ENCODE assay signal across 18 cellular contexts in genomic region chr11:61270354-61271070, GRCh38. TPM values are rescaled to one million over a fixed set of nuclear protein-coding genes. Genes with fewer than 3 reads are reported as not detected.
DNase-seq lines count a peak whose midpoint lies in the region; TF ChIP-seq lines count a peak whose summit lies in the region.
"Had no signal": no experiment of that assay in that cellular context is flagged by ENCODE, and none has a peak within 500 bp of the region (broad histone marks: within the 10 kb centered on the region; RNA-seq: fewer than 3 reads in every experiment).

No MANE protein-coding gene starts in this region.

- H3K79me2 ChIP-seq in mammary epithelial cell (ENCODE audit: insufficient read depth, low read length) = no peaks in the 10 kb centered on the region
- H3K79me2 ChIP-seq: parathyroid adenoma had no signal

- H4K20me1 ChIP-seq in mammary epithelial cell (ENCODE audit: insufficient read depth, low read length) = no peaks in the 10 kb centered on the region

- CTCF ChIA-PET in mammary epithelial cell (lab: Charles Lee; ENCODE audit: low non-redundant PET) = no interaction called here

- in situ Hi-C loops in mammary epithelial cell (cut with MboI; ENCODE audit: low sequenced_read_pairs in 2 of 2) = loop anchor here in 1 of 2 donors (25.0 kb wide), 1 partner anchor 117 kb away; the partner anchor contains the start of gene TMEM216

- H3K27ac ChIP-seq in mammary epithelial cell (ENCODE audit: insufficient read depth, low read depth, low read length) = no peak overlapping the region
- H3K27ac ChIP-seq in breast epithelium = no peak overlapping the region
- H3K27ac ChIP-seq in epithelial cell of prostate = peak overlapping the region; percentile 54
- H3K27ac ChIP-seq in ovary = no peak overlapping the region
- H3K27ac ChIP-seq: BLaER1 treated with 17β-estradiol and CSF1 and Interleukin-3, amounts not matched to agents 10 nM and 100 nM; parathyroid adenoma had no signal

- H3K9ac ChIP-seq in mammary epithelial cell (ENCODE audit: insufficient read depth, low read length) = no peak overlapping the region
- H3K9ac ChIP-seq: BLaER1 treated with 17β-estradiol and CSF1 and Interleukin-3, amounts not matched to agents 10 nM and 100 nM; parathyroid adenoma had no signal

- dilution Hi-C loops in mammary epithelial cell (cut with HindIII; ENCODE audit: low sequenced_read_pairs) = no loop called here

- no peaks in the 10 kb centered on the region for H3K36me3 ChIP-seq in mammary epithelial cell (ENCODE audit: insufficient read depth, low read length)
- H3K36me3 ChIP-seq in breast epithelium = no peaks in the 10 kb centered on the region
- H3K36me3 ChIP-seq in ovary = no peaks in the 10 kb centered on the region

- BruUV-seq in mammary epithelial cell (replicated peaks; lab: Mats Ljungman, UMichigan) = no TSS peak

- H3K9me3 ChIP-seq in mammary epithelial cell (replicated peaks; ENCODE audit: insufficient read depth, low read length) = no peaks in the 10 kb centered on the region
- H3K9me3 ChIP-seq in breast epithelium = no peaks in the 10 kb centered on the region
- no peaks in the 10 kb centered on the region for H3K9me3 ChIP-seq in ovary
- H3K9me3 ChIP-seq: BLaER1 treated with 17β-estradiol and CSF1 and Interleukin-3, amounts not matched to agents 10 nM and 100 nM had no signal

- WGBS in mammary epithelial cell (ENCODE audit: low coverage, missing lambda C conversion rate) = 85% methylated on average over 6 of the region's 7 CpGs
- 83 to 87% (median 86%) methylated on average over 7 of the region's 7 CpGs for WGBS in ovary, 3 donors

- no peaks in the 10 kb centered on the region for H3K27me3 ChIP-seq in mammary epithelial cell (ENCODE audit: insufficient read depth, low read length)
- no peaks in the 10 kb centered on the region for H3K27me3 ChIP-seq in breast epithelium
- no peaks in the 10 kb centered on the region for H3K27me3 ChIP-seq in ovary
- H3K27me3 ChIP-seq: BLaER1 treated with 17β-estradiol and CSF1 and Interleukin-3, amounts not matched to agents 10 nM and 100 nM had no signal

- no peak overlapping the region for H3K4me2 ChIP-seq in mammary epithelial cell (ENCODE audit: insufficient read depth, low read depth, low read length)

- no peak overlapping the region for H2AFZ ChIP-seq in mammary epithelial cell (ENCODE audit: low read depth, low read length)
- H2AFZ ChIP-seq: parathyroid adenoma had no signal

- TF ChIP-seq POLR2A in breast epithelium (IDR thresholded peaks at IDR 0.05) = no peak
- no peak for TF ChIP-seq POLR2A in ovary (IDR thresholded peaks at IDR 0.05)

- TF ChIP-seq CTCF in mammary epithelial cell (conservative IDR thresholded peaks at IDR 0.05 in 1 of 2, IDR thresholded peaks at IDR 0.05 in 1 of 2; ENCODE audit: extremely low read depth in 1 of 2, insufficient read depth in 1 of 2, low read depth in 1 of 2, low read length in 2 of 2) (no peak), breast epithelium (IDR thresholded peaks at IDR 0.05) (no peak), ovary (IDR thresholded peaks at IDR 0.05) (no peak)

- H3K4me3 ChIP-seq in mammary epithelial cell (replicated peaks in 1 of 3; ENCODE audit: insufficient read depth in 1 of 3, low read depth in 2 of 3, low read length in 3 of 3) (no peak overlapping the region), breast epithelium (no peak overlapping the region), ovary (no peak overlapping the region)
- H3K4me3 ChIP-seq: BLaER1 treated with 17β-estradiol and CSF1 and Interleukin-3, amounts not matched to agents 10 nM and 100 nM had no signal

- H3K4me1 ChIP-seq in mammary epithelial cell (ENCODE audit: insufficient read depth, low read length) (peaks cover 6% of the 10 kb centered on the region), breast epithelium (no peaks in the 10 kb centered on the region), ovary (ENCODE audit: insufficient read depth) (no peaks in the 10 kb centered on the region)
- H3K4me1 ChIP-seq: parathyroid adenoma had no signal

- intact Hi-C loops in mammary epithelial cell (cut with micrococcal nuclease) = no loop called here
- intact Hi-C loops in breast epithelium (cut with DNase I; ENCODE audit: low total_unique reads) = no loop called here
- intact Hi-C loops in ovary (cut with DNase I) = no loop called here

- peak; percentile 44 for DNase-seq in mammary epithelial cell
- no peak for DNase-seq in breast epithelium (ENCODE audit: low spot score in 2 of 2)
- peak; percentile 31 for DNase-seq in HT1080 (ENCODE audit: low read depth)
- DNase-seq in epithelial cell of prostate (ENCODE audit: low read depth, low spot score) = no peak
- DNase-seq in stromal cell of bone marrow (ENCODE audit: low read depth) = peak; percentile 63
- no peak for DNase-seq in ovary
- DNase-seq in stimulated activated CD4-positive, alpha-beta T cell treated with anti-CD3 and anti-CD28 coated beads, Interleukin-12 subunit alpha, Interleukin-12 subunit beta, amount 100 ng/mL, for 4 hours = no peak
- no peak for DNase-seq in hippocampal formation (lab: John Stamatoyannopoulos, UW)
- DNase-seq: activated naive CD8-positive, alpha-beta T cell treated with anti-CD3 and anti-CD28 coated beads, Interleukin-2, amount 10 ng/mL, durations not matched to agents 7 days and 5 days; DND-41; GOT3; NCI-H2081; NCI-H774; Right ventricle myocardium superior; T-helper 9 cell had no signal

- TF ChIP-seq EP300 in ovary (IDR thresholded peaks at IDR 0.05) = no peak

RNA-seq across cellular contexts. Expression of gene VWCE, which starts 24.6 kb away (rescaled TPM):
- total RNA-seq in mammary epithelial cell (under 1 TPM; 0.50 to 0.82 TPM), breast epithelium (1 to 10 TPM in 2 of 3 donors, under 1 TPM in 1; 0.88 to 3.2 (median 2.6) TPM), ovary (10 to 100 TPM in 6 of 7 donors, 1 to 10 TPM in 1; 9.4 to 39.9 (median 17.2) TPM)
- polyA plus RNA-seq in mammary epithelial cell (0.34 TPM), ovary (1 to 10 TPM; 1.9 to 6.9 TPM)
- polyA minus RNA-seq in mammary epithelial cell = not detected
- 0.17 and 0.23 TPM in 2 replicates for total RNA-seq in HT1080 (2014; rRNA removed; shearing (Covaris generic))
- 0.09 and 0.19 TPM in 2 replicates for polyA plus RNA-seq in HT1080 (2015; cell fraction: cytosol; rRNA removed)
- polyA plus RNA-seq in HT1080 (2015; cell fraction: nucleus; rRNA removed) = 2.4 and 2.7 TPM in 2 replicates

RNA-seq across cellular contexts. Expression of gene PGA5, which starts 29.5 kb away (rescaled TPM):
- total RNA-seq in mammary epithelial cell = not detected
- not detected for polyA plus RNA-seq in mammary epithelial cell
- polyA minus RNA-seq in mammary epithelial cell = not detected
- total RNA-seq in breast epithelium = 1 to 10 TPM in 2 of 3 donors, under 1 TPM in 1; 0.98 to 2.1 (median 1.6) TPM
- not detected in 2 replicates for total RNA-seq in HT1080 (2014; rRNA removed; shearing (Covaris generic))
- polyA plus RNA-seq in HT1080 (2015; cell fraction: cytosol; rRNA removed) = not detected in 2 replicates
- not detected in 2 replicates for polyA plus RNA-seq in HT1080 (2015; cell fraction: nucleus; rRNA removed)
- total RNA-seq in ovary = 1 to 10 TPM in 1 of 7 donors, under 1 TPM in 2, not detected in 4; 0.69 to 1.7 (median 0.94) TPM
- polyA plus RNA-seq in ovary = 1 to 10 TPM in 1 of 2 donors, under 1 TPM in 1; 0.27 to 1.1 TPM
- total RNA-seq: activated naive CD8-positive, alpha-beta T cell treated with anti-CD3 and anti-CD28 coated beads, Interleukin-2, amount 10 ng/mL, durations not matched to agents 7 days and 5 days; Right ventricle myocardium superior; ureter had no signal

RNA-seq across cellular contexts. Expression of gene PGA4, which starts 48.4 kb away (rescaled TPM):
- not detected for total RNA-seq in mammary epithelial cell
- not detected for polyA plus RNA-seq in mammary epithelial cell
- polyA minus RNA-seq in mammary epithelial cell = not detected
- total RNA-seq in breast epithelium = 1 to 10 TPM in 2 of 3 donors, not detected in 1; 1.8 to 8.9 TPM
- total RNA-seq in HT1080 (2014; rRNA removed; shearing (Covaris generic)) = not detected in 2 replicates
- polyA plus RNA-seq in HT1080 (2015; cell fraction: cytosol; rRNA removed) = not detected in 2 replicates
- not detected in 2 replicates for polyA plus RNA-seq in HT1080 (2015; cell fraction: nucleus; rRNA removed)
- total RNA-seq in ovary = 1 to 10 TPM in 3 of 7 donors, under 1 TPM in 1, not detected in 3; 0.45 to 9.3 (median 1.4) TPM
- 1 to 10 TPM in 1 of 2 donors, under 1 TPM in 1; 0.87 to 1.7 TPM for polyA plus RNA-seq in ovary
- total RNA-seq: activated naive CD8-positive, alpha-beta T cell treated with anti-CD3 and anti-CD28 coated beads, Interleukin-2, amount 10 ng/mL, durations not matched to agents 7 days and 5 days; ureter had no signal

Comparison
In these comparisons a context has a peak if more than half of its experiments do, and no peak if none do; other contexts are left out.
1. DNase-seq: peak in mammary epithelial cell (single experiment), HT1080 (single experiment) and stromal cell of bone marrow (single experiment); none in breast epithelium (0 of 2), epithelial cell of prostate (single experiment), ovary (0 of 5), stimulated activated CD4-positive, alpha-beta T cell treated with anti-CD3 and anti-CD28 coated beads, Interleukin-12 subunit alpha, Interleukin-12 subunit beta, amount 100 ng/mL, for 4 hours (single experiment) and hippocampal formation (0 of 2).